Comparison of ENCODE assay signal across 19 cellular contexts in genomic region chr5:116371431-116371830, GRCh38.
A peak's percentile ranks its signal among the peaks of the same experiment; 100 is the strongest.
DNase-seq lines count a peak whose midpoint lies in the region; ATAC-seq, FAIRE-seq and TF ChIP-seq lines count a peak whose summit lies in the region.
"Had no signal": no experiment of that assay in that cellular context is flagged by ENCODE, and none has a peak within 500 bp of the region (broad histone marks: within the 10 kb centered on the region; RNA-seq: fewer than 3 reads in every experiment).

No MANE protein-coding gene starts in this region.

- POLR2A ChIA-PET in endothelial cell of umbilical vein (lab: Charles Lee), result interaction anchor here (0.7 kb wide), 1 partner anchor 204 kb away, joined by 3 read pairs; no protein-coding TSS in a partner anchor

- H3K9me3 Mint-ChIP-seq in nephron, result no peaks in the 10 kb centered on the region
- H3K9me3 Mint-ChIP-seq: CD4-positive, alpha-beta T cell had no signal

- peak overlapping the region; percentile 96 for H3K27ac ChIP-seq in right cardiac atrium (ENCODE audit: low read length)
- peak overlapping the region; percentile 65 for H3K27ac ChIP-seq in endothelial cell of umbilical vein (ENCODE audit: insufficient read depth, low read depth, low read length)
- H3K27ac ChIP-seq in uterus, result peak overlapping the region; percentile 29 to 56

- peaks cover 1% of the 10 kb centered on the region for H3K27me3 Mint-ChIP-seq in nephron (ENCODE audit: low read depth)
- H3K27me3 Mint-ChIP-seq: activated CD4-positive, alpha-beta T cell treated with anti-CD3 and anti-CD28 coated beads for 36 hours; CD4-positive, alpha-beta T cell had no signal

- CTCF ChIA-PET in endothelial cell of umbilical vein (lab: Charles Lee), result interaction anchor here (0.6 to 4.2 kb wide), 10 partner anchors 9 to 205 kb away, joined by 3 to 18 read pairs (median 5); no protein-coding TSS in a partner anchor

- no peak for TF ChIP-seq CTCF in endothelial cell of umbilical vein (IDR thresholded peaks at IDR 0.05; ENCODE audit: extremely low read depth in 1 of 2, insufficient read depth in 1 of 2, low read depth in 1 of 2, low read length in 2 of 2)
- no peak for TF ChIP-seq CTCF in nephron (IDR thresholded peaks at IDR 0.05; ENCODE audit: unreplicated experiment in 3 of 3)
- TF ChIP-seq CTCF in uterus (IDR thresholded peaks at IDR 0.05), result no peak

- H3K9me1 ChIP-seq in endothelial cell of umbilical vein (replicated peaks; ENCODE audit: control insufficient read depth, extremely low read depth, insufficient read depth, low read length), result no peaks in the 10 kb centered on the region

- H3K9me3 ChIP-seq in right cardiac atrium (ENCODE audit: control insufficient read depth, low read length) (no peaks in the 10 kb centered on the region), endothelial cell of umbilical vein (replicated peaks; ENCODE audit: control insufficient read depth, insufficient read depth, low read length) (no peaks in the 10 kb centered on the region), uterus (no peaks in the 10 kb centered on the region)

- no peak for DNase-seq in right cardiac atrium
- DNase-seq in Right ventricle myocardium superior, result no peak
- DNase-seq in endothelial cell of umbilical vein (ENCODE audit: low read depth, low spot score), result no peak
- no peak for DNase-seq in uterus
- no peak for DNase-seq in T1000 (lab: John Stamatoyannopoulos, UW)
- no peak for DNase-seq in GF-D8 (lab: John Stamatoyannopoulos, UW)
- no peak for DNase-seq in NCI-H2107 (lab: John Stamatoyannopoulos, UW)
- DNase-seq: activated CD4-positive, alpha-beta T cell treated with anti-CD3 and anti-CD28 coated beads for 36 hours; activated CD8-positive, alpha-beta memory T cell treated with anti-CD3 and anti-CD28 coated beads, Interleukin-2, amount 50 U/mL, for 48 hours; activated naive CD4-positive, alpha-beta T cell; CD4-positive, alpha-beta T cell; DMS79; dorsolateral prefrontal cortex; islet precursor cell; NCI-H1105 treated with DMSO at 0.1 percent for 48 hours; NCI-H2227 treated with DMSO at 0.1 percent for 48 hours; posterior cingulate gyrus; stimulated activated CD4-positive, alpha-beta T cell treated with anti-CD3 and anti-CD28 coated beads, Interleukin-15, amount 100 ng/mL, for 24 hours had no signal

- no peak overlapping the region for H3K4me3 ChIP-seq in right cardiac atrium (ENCODE audit: low read length)
- H3K4me3 ChIP-seq in endothelial cell of umbilical vein (replicated peaks in 1 of 3; ENCODE audit: insufficient read depth in 1 of 3, low read depth in 1 of 3, low read length in 3 of 3), result no peak overlapping the region
- H3K4me3 ChIP-seq in uterus, result no peak overlapping the region
- H3K4me3 ChIP-seq: dorsolateral prefrontal cortex had no signal

- no peaks in the 10 kb centered on the region for H3K36me3 Mint-ChIP-seq in nephron (ENCODE audit: low read depth)

- H3K9ac ChIP-seq in endothelial cell of umbilical vein (replicated peaks; ENCODE audit: extremely low read depth, insufficient read depth, low read length), result peak overlapping the region; percentile 25

- H3K27me3 ChIP-seq in right cardiac atrium (ENCODE audit: control insufficient read depth, insufficient read depth) (no peaks in the 10 kb centered on the region), endothelial cell of umbilical vein (ENCODE audit: control insufficient read depth in 2 of 2, insufficient read depth in 2 of 2, low read length in 2 of 2) (no peaks in the 10 kb centered on the region), uterus (no peaks in the 10 kb centered on the region)
- H3K27me3 ChIP-seq: dorsolateral prefrontal cortex had no signal

- peak overlapping the region; percentile 65 to 72 (median 72) for H3K27ac Mint-ChIP-seq in nephron
- H3K27ac Mint-ChIP-seq: activated CD4-positive, alpha-beta T cell treated with anti-CD3 and anti-CD28 coated beads for 36 hours; CD4-positive, alpha-beta T cell had no signal

- TF ChIP-seq POLR2A in endothelial cell of umbilical vein (IDR thresholded peaks at IDR 0.05; ENCODE audit: low read depth, low read length) (no peak), uterus (IDR thresholded peaks at IDR 0.05) (no peak)

- 68% methylated on average over 2 of the region's 2 CpGs for whole genome bisulfite sequencing in right cardiac atrium

- H3K4me2 ChIP-seq in endothelial cell of umbilical vein (ENCODE audit: insufficient read depth, low read length), result peak overlapping the region; percentile 71

- H3K4me1 ChIP-seq in right cardiac atrium (ENCODE audit: control insufficient read depth, insufficient read depth, low read length), result no peaks in the 10 kb centered on the region
- peaks cover 28% of the 10 kb centered on the region for H3K4me1 ChIP-seq in endothelial cell of umbilical vein (ENCODE audit: control insufficient read depth, extremely low read depth, insufficient read depth, low read length)
- no peaks in the 10 kb centered on the region for H3K4me1 ChIP-seq in uterus

- H3K4me1 Mint-ChIP-seq in nephron, result peaks cover 33% of the 10 kb centered on the region

- no peaks in the 10 kb centered on the region for H4K20me1 ChIP-seq in endothelial cell of umbilical vein (replicated peaks; ENCODE audit: control insufficient read depth, extremely low read depth, insufficient read depth, low read length)

- no peaks in the 10 kb centered on the region for H3K79me2 ChIP-seq in endothelial cell of umbilical vein (ENCODE audit: control insufficient read depth, insufficient read depth, low read length)

- ATAC-seq in right cardiac atrium (peak in 1 of 2 donors; percentile 31), Right ventricle myocardium superior (ENCODE audit: poor library complexity) (no peak)
- ATAC-seq: activated CD4-positive, alpha-beta T cell treated with anti-CD3 and anti-CD28 coated beads for 36 hours had no signal

- no peak overlapping the region for H3K4me3 Mint-ChIP-seq in nephron
- H3K4me3 Mint-ChIP-seq: activated CD4-positive, alpha-beta T cell treated with anti-CD3 and anti-CD28 coated beads for 36 hours; CD4-positive, alpha-beta T cell had no signal

- dilution Hi-C loops in endothelial cell of umbilical vein (cut with MboI; ENCODE audit: extremely low pct_ligation_motif_present, low sequenced_read_pairs), result no loop called here

- peak; percentile 35 for FAIRE-seq in endothelial cell of umbilical vein (lab: Jason Lieb, UNC)

- intact Hi-C loops in right cardiac atrium (cut with DNase I), result no loop called here
- intact Hi-C loops in Right ventricle myocardium superior (cut with DNase I), result no loop called here
- intact Hi-C loops in endothelial cell of umbilical vein (cut with micrococcal nuclease), result loop anchor here (1.0 kb wide), 1 partner anchor 11 kb away; no protein-coding TSS in a partner anchor
- intact Hi-C loops in uterus (cut with DNase I; ENCODE audit: low total_unique reads), result no loop called here

- H3K36me3 ChIP-seq in endothelial cell of umbilical vein (ENCODE audit: control insufficient read depth in 2 of 2, extremely low read depth in 1 of 2, insufficient read depth in 2 of 2, low read length in 2 of 2) (no peaks in the 10 kb centered on the region), uterus (no peaks in the 10 kb centered on the region)

- peak overlapping the region; percentile 48 for H2AFZ ChIP-seq in endothelial cell of umbilical vein (ENCODE audit: low read depth, low read length)

- BruUV-seq in endothelial cell of umbilical vein (replicated peaks; lab: Mats Ljungman, UMichigan), result TSS peak; percentile 33

TF ChIP-seq in endothelial cell of umbilical vein, 7 proteins besides CTCF, POLR2A, EP300 and RAD21:
- TF ChIP-seq POLR2AphosphoS5 (IDR thresholded peaks at IDR 0.05; ENCODE audit: insufficient read depth, low read depth, low read length) (no peak), FOS (IDR thresholded peaks at IDR 0.05; ENCODE audit: borderline replicate concordance, insufficient read depth, low read length) (no peak), MAX (IDR thresholded peaks at IDR 0.05; ENCODE audit: insufficient read depth, insufficient read length) (no peak), GATA2 (IDR thresholded peaks at IDR 0.05; ENCODE audit: insufficient read depth, insufficient read length, low read depth, low read length) (no peak), JUN (IDR thresholded peaks at IDR 0.05; ENCODE audit: borderline replicate concordance, insufficient read depth, insufficient read length, low read depth) (no peak), EZH2 (IDR thresholded peaks at IDR 0.05; ENCODE audit: borderline replicate concordance, low read depth, low read length, severe bottlenecking) (no peak)

Comparison
In these comparisons a context has a peak if more than half of its experiments do, and no peak if none do; other contexts are left out.
1. H3K27ac ChIP-seq: peak in every context shown above with its lines; median percentile 96 in right cardiac atrium; 65 in endothelial cell of umbilical vein; 42 in uterus.